Comparison of ENCODE assay signal across 13 cellular contexts in genomic region chr12:122489038-122489437, GRCh38.
"Had no signal": no experiment of that assay in that cellular context is flagged by ENCODE, and none has a peak within 500 bp of the region (broad histone marks: within the 10 kb centered on the region; RNA-seq: fewer than 3 reads in every experiment).

No MANE protein-coding gene starts in this region.

- H3K27ac ChIP-seq: neutrophil, skin epidermis, WERI-Rb-1 had no signal

- H3K9me3 ChIP-seq: neutrophil had no signal

- H3K27me3 ChIP-seq: neutrophil had no signal

- H3K4me3 ChIP-seq: skin epidermis had no signal

- DNase-seq: activated CD4-positive, alpha-beta T cell treated with anti-CD3 and anti-CD28 coated beads, Interleukin-2, amount 10 ng/mL, durations not matched to agents 24 days and 14 days; activated gamma-delta T cell; activated T-cell treated with anti-CD3 and anti-CD28 coated beads, Interleukin-2, amount 50 U/mL, for 1 hour; caudate nucleus; cortex of kidney; effector CD8-positive, alpha-beta T cell; left colon; mammary epithelial cell; naive thymus-derived CD4-positive, alpha-beta T cell; SW 1271; WERI-Rb-1 had no signal

- H3K27ac Mint-ChIP-seq: activated CD4-positive, alpha-beta T cell treated with anti-CD3 and anti-CD28 coated beads, Interleukin-2, amount 10 ng/mL, durations not matched to agents 24 days and 14 days had no signal

- ATAC-seq: left colon; naive thymus-derived CD4-positive, alpha-beta T cell had no signal

- H3K27me3 Mint-ChIP-seq: activated CD4-positive, alpha-beta T cell treated with anti-CD3 and anti-CD28 coated beads, Interleukin-2, amount 10 ng/mL, durations not matched to agents 24 days and 14 days; naive thymus-derived CD4-positive, alpha-beta T cell had no signal

- H3K4me3 Mint-ChIP-seq: activated CD4-positive, alpha-beta T cell treated with anti-CD3 and anti-CD28 coated beads, Interleukin-2, amount 10 ng/mL, durations not matched to agents 24 days and 14 days; naive thymus-derived CD4-positive, alpha-beta T cell had no signal

- H3K9me3 Mint-ChIP-seq: activated CD4-positive, alpha-beta T cell treated with anti-CD3 and anti-CD28 coated beads, Interleukin-2, amount 10 ng/mL, durations not matched to agents 24 days and 14 days; naive thymus-derived CD4-positive, alpha-beta T cell had no signal
